26 cellular contexts compared by ENCODE assay signal in genomic region chr13:93941444-93941843, GRCh38.
"Had no signal": no experiment of that assay in that cellular context is flagged by ENCODE, and none has a peak within 500 bp of the region (broad histone marks: within the 10 kb centered on the region; RNA-seq: fewer than 3 reads in every experiment).

No MANE protein-coding gene starts in this region.

- H3K4me1 ChIP-seq: colonic mucosa, esophagus muscularis mucosa, esophagus squamous epithelium, foreskin keratinocyte, gastrocnemius medialis, gastroesophageal sphincter, heart left ventricle had no signal

- FAIRE-seq: colon, endometrium, endothelial cell of umbilical vein, frontal cortex had no signal

- H3K9me3 ChIP-seq: colonic mucosa, esophagus muscularis mucosa, esophagus squamous epithelium, gastrocnemius medialis, gastroesophageal sphincter, heart left ventricle had no signal

- ATAC-seq: effector memory CD8-positive, alpha-beta T cell; esophagus mucosa; foreskin keratinocyte; gastrocnemius medialis; gastroesophageal sphincter had no signal

- H3K4me3 ChIP-seq: colonic mucosa, coronary artery, dorsolateral prefrontal cortex, esophagus muscularis mucosa, esophagus squamous epithelium, gastrocnemius medialis, gastroesophageal sphincter, heart left ventricle had no signal

- H3K36me3 ChIP-seq: colonic mucosa, esophagus muscularis mucosa, esophagus squamous epithelium, gastrocnemius medialis, gastroesophageal sphincter, heart left ventricle had no signal

- DNase-seq: colonic mucosa; cortex of kidney; dermis blood vessel endothelial cell; dorsolateral prefrontal cortex; effector CD4-positive, alpha-beta T cell; effector CD8-positive, alpha-beta T cell; effector memory CD4-positive, alpha-beta T cell; effector memory CD8-positive, alpha-beta T cell; endodermal cell; erythroblast; esophagus squamous epithelium; foreskin keratinocyte; foreskin melanocyte; gastrocnemius medialis; glutamatergic neuron; head of caudate nucleus; heart left ventricle had no signal

- H3K27ac ChIP-seq: colonic mucosa, coronary artery, dorsolateral prefrontal cortex, epithelial cell of prostate, esophagus muscularis mucosa, esophagus squamous epithelium, foreskin keratinocyte, gastrocnemius medialis, gastroesophageal sphincter, heart left ventricle had no signal

- H3K27me3 ChIP-seq: colonic mucosa, dorsolateral prefrontal cortex, esophagus muscularis mucosa, esophagus squamous epithelium, foreskin keratinocyte, gastrocnemius medialis, gastroesophageal sphincter, heart left ventricle had no signal
